1 cellular context compared by ENCODE assay signal in genomic region chr1:46065405-46065804, GRCh38.
TF ChIP-seq lines count a peak whose summit lies in the region.

No MANE protein-coding gene starts in this region.

TF ChIP-seq in GM12878, 131 proteins besides CTCF, POLR2A, EP300 and RAD21 (continued from another document):
- TF ChIP-seq USF2 (IDR thresholded peaks at IDR 0.05; ENCODE audit: borderline replicate concordance, low read depth, low read length) (peak; percentile 47; the same call in 1 of the 2 replicates), NR2C2 (IDR thresholded peaks at IDR 0.05; ENCODE audit: borderline replicate concordance, control insufficient read depth, insufficient read length, low read depth) (no peak), ZNF592 (IDR thresholded peaks at IDR 0.05) (no peak), SMAD5 (IDR thresholded peaks at IDR 0.05; ENCODE audit: low read depth) (no peak)
TF ChIP-seq in GM12878: peak in this region for 2.
